In the genomic region with DNA sequence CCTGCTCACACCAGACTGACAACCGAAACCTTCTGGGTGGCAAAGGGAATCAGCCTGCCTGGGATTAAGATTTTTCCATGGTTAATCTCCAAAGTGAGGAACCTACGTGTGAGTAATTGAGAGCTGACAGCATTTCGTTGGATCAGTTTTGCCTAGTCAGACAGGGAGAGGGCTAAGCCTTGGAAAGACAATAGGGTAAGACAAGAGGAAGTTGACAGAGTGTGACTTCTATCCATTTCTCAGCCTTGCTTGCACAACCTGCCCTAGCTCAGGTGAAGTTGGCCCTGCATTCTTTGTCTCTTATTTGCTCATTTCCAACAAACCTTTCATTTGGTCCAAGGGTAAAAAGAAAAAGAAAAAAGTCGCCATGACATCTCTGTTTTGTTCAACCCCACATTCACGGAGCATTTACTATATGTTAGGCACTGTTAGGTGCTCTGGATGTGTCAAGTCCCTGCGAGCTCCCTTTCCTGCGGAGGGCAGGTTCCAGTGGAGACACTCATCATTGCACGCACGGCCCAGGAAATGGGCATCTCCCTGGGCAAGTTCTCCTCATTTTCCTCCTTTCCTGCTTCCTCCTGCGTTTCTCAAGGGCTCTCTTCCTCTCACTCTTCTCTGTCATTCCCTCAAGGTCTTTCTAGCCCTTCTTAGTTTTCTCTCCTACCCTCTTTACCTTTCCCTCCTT, we compare ENCODE assay signal across 8 cellular contexts. TPM values are rescaled to one million over a fixed set of nuclear protein-coding genes. Genes with fewer than 3 reads are reported as not detected.
DNase-seq lines count a peak whose midpoint lies in the region; ATAC-seq and TF ChIP-seq lines count a peak whose summit lies in the region.
"Had no signal": no experiment of that assay in that cellular context is flagged by ENCODE, and none has a peak within 500 bp of the region (broad histone marks: within the 10 kb centered on the region; RNA-seq: fewer than 3 reads in every experiment).

No MANE protein-coding gene starts in this region.

- H3K27ac Mint-ChIP-seq in brain: peak overlapping the region; percentile 12 to 93 (median 59)
- no peak overlapping the region for H3K27ac Mint-ChIP-seq in stimulated activated memory B cell treated with anti-CD40 and anti-IgM and Interleukin-4, amounts not matched to agents 10 μg/mL and 1 μg/mL and 100 μg/mL, for 72 hours

- H3K27me3 Mint-ChIP-seq in brain: no peaks in the 10 kb centered on the region
- peaks cover 61% of the 10 kb centered on the region for H3K27me3 Mint-ChIP-seq in stimulated activated memory B cell treated with anti-CD40 and anti-IgM and Interleukin-4, amounts not matched to agents 10 μg/mL and 1 μg/mL and 100 μg/mL, for 72 hours

- H3K9me3 Mint-ChIP-seq in brain: no peaks in the 10 kb centered on the region
- no peaks in the 10 kb centered on the region for H3K9me3 Mint-ChIP-seq in stimulated activated memory B cell treated with anti-CD40 and anti-IgM and Interleukin-4, amounts not matched to agents 10 μg/mL and 1 μg/mL and 100 μg/mL, for 72 hours

- peak; percentile 95 for DNase-seq in NCI-H82 (lab: John Stamatoyannopoulos, UW)
- no peak for DNase-seq in left lung
- no peak for DNase-seq in thoracic aorta (ENCODE audit: low spot score)
- DNase-seq in NCI-H526 (lab: John Stamatoyannopoulos, UW): no peak
- DNase-seq in SHP77 (lab: John Stamatoyannopoulos, UW): no peak
- DNase-seq: NCI-H187 had no signal

- H3K27ac ChIP-seq in left lung (peak overlapping the region; percentile 35 to 84), thoracic aorta (peak overlapping the region; percentile 91 to 95)

- H3K4me1 ChIP-seq in left lung (peaks cover 47 to 54% of the 10 kb centered on the region in 2 donors), thoracic aorta (ENCODE audit: control insufficient read depth in 1 of 2, low read depth in 2 of 2) (peaks cover 74 to 99% of the 10 kb centered on the region in 2 donors)

- H3K4me3 Mint-ChIP-seq in brain: peak overlapping the region in 1 of 5 experiments; percentile 33
- no peak overlapping the region for H3K4me3 Mint-ChIP-seq in stimulated activated memory B cell treated with anti-CD40 and anti-IgM and Interleukin-4, amounts not matched to agents 10 μg/mL and 1 μg/mL and 100 μg/mL, for 72 hours

- no peak for TF ChIP-seq CTCF in brain (conservative IDR thresholded peaks at IDR 0.05)
- no peak for TF ChIP-seq CTCF in left lung (IDR thresholded peaks at IDR 0.05)
- TF ChIP-seq CTCF in thoracic aorta (IDR thresholded peaks at IDR 0.05): no peak

- H3K36me3 Mint-ChIP-seq in brain: no peaks in the 10 kb centered on the region
- H3K36me3 Mint-ChIP-seq in stimulated activated memory B cell treated with anti-CD40 and anti-IgM and Interleukin-4, amounts not matched to agents 10 μg/mL and 1 μg/mL and 100 μg/mL, for 72 hours: no peaks in the 10 kb centered on the region

- intact Hi-C loops in left lung (cut with DNase I): no loop called here

- H3K4me1 Mint-ChIP-seq in brain: peaks cover 100% of the 10 kb centered on the region
- no peaks in the 10 kb centered on the region for H3K4me1 Mint-ChIP-seq in stimulated activated memory B cell treated with anti-CD40 and anti-IgM and Interleukin-4, amounts not matched to agents 10 μg/mL and 1 μg/mL and 100 μg/mL, for 72 hours

- H3K27me3 ChIP-seq in left lung (no peaks in the 10 kb centered on the region), thoracic aorta (replicated peaks; ENCODE audit: insufficient read depth) (no peaks in the 10 kb centered on the region)

- H3K36me3 ChIP-seq in left lung: no peaks in the 10 kb centered on the region
- H3K36me3 ChIP-seq in thoracic aorta: no peaks in the 10 kb centered on the region

- no peak overlapping the region for H3K4me3 ChIP-seq in left lung
- no peak overlapping the region for H3K4me3 ChIP-seq in thoracic aorta

- H3K9me3 ChIP-seq in left lung: no peaks in the 10 kb centered on the region
- H3K9me3 ChIP-seq in thoracic aorta: no peaks in the 10 kb centered on the region

- no peak for ATAC-seq in left lung
- no peak for ATAC-seq in thoracic aorta (ENCODE audit: insufficient number of reproducible peaks, low FRiP score, low read depth)
- no peak for ATAC-seq in stimulated activated memory B cell treated with anti-CD40 and anti-IgM and Interleukin-4, amounts not matched to agents 10 μg/mL and 1 μg/mL and 100 μg/mL, for 72 hours

RNA-seq across cellular contexts. Expression of gene KIRREL1, which starts 23.3 kb away (rescaled TPM):
- polyA plus RNA-seq in brain (ENCODE audit: insufficient read depth, low read depth, low replicate concordance): 4.0 TPM
- total RNA-seq in left lung (10 to 100 TPM; 54.2 to 56.7 TPM), thoracic aorta (100 to 1,000 TPM; 111 to 136 TPM)
